20 cellular contexts compared by ENCODE assay signal in genomic region chr14:31339743-31340142, GRCh38.
DNase-seq lines count a peak whose midpoint lies in the region; ATAC-seq, FAIRE-seq and TF ChIP-seq lines count a peak whose summit lies in the region.
"Had no signal": no experiment of that assay in that cellular context is flagged by ENCODE, and none has a peak within 500 bp of the region (broad histone marks: within the 10 kb centered on the region; RNA-seq: fewer than 3 reads in every experiment).

No MANE protein-coding gene starts in this region.

- in situ Hi-C loops in HepG2 (cut with HindIII; ENCODE audit: extremely low pct_ligation_motif_present, low pct_unique_long_range_greater_than_20kb) = no loop called here

- no peak for TF ChIP-seq RAD21 in A549 (conservative IDR thresholded peaks at IDR 0.05 in 1 of 2, IDR thresholded peaks at IDR 0.05 in 1 of 2)
- no peak for TF ChIP-seq RAD21 in HepG2 (CRISPR knock-in tag; IDR thresholded peaks at IDR 0.05)

- H3K27me3 ChIP-seq in PC-3 (ENCODE audit: low read length) = no peaks in the 10 kb centered on the region
- H3K27me3 ChIP-seq in HepG2 (ENCODE audit: control insufficient read depth in 1 of 2, insufficient read depth in 2 of 2, low read length in 2 of 2) = no peaks in the 10 kb centered on the region
- H3K27me3 ChIP-seq in tibial artery = no peaks in the 10 kb centered on the region
- H3K27me3 ChIP-seq: BE2C had no signal

- H3K4me1 ChIP-seq in A549 (peaks cover 7% of the 10 kb centered on the region; the same call in 2 of the 3 replicates), PC-3 (ENCODE audit: insufficient read depth, low read length) (peaks cover 33% of the 10 kb centered on the region), HepG2 (ENCODE audit: insufficient read depth, low read length) (peaks cover 13% of the 10 kb centered on the region), tibial artery (peaks cover 0 to 12% (median 3%) of the 10 kb centered on the region in 4 donors)
- H3K4me1 ChIP-seq: BE2C had no signal

- H3K27ac ChIP-seq in A549 (no peak overlapping the region), PC-3 (ENCODE audit: low read length) (peak overlapping the region; percentile 70), HepG2 (ENCODE audit: extremely low read length, insufficient read depth, low read length) (no peak overlapping the region), tibial artery (peak overlapping the region; percentile 6 to 57)
- H3K27ac ChIP-seq: KMS-11 had no signal

- H3K36me3 ChIP-seq in PC-3 (ENCODE audit: low read depth, low read length) (no peaks in the 10 kb centered on the region; the same call in 1 of the 2 replicates), HepG2 (replicated peaks in 1 of 2; ENCODE audit: control insufficient read depth in 1 of 2, insufficient read depth in 2 of 2, low read length in 2 of 2) (peaks cover 2 to 20% of the 10 kb centered on the region in 2 experiments; a peak in 3 of 5 replicates), tibial artery (peaks cover 10 to 50% (median 13%) of the 10 kb centered on the region in 3 donors)

- H2AFZ ChIP-seq in PC-3 (ENCODE audit: low read length) (no peak overlapping the region), HepG2 (ENCODE audit: low read length) (no peak overlapping the region)

- H4K20me1 ChIP-seq in PC-3 (ENCODE audit: low read length) (no peaks in the 10 kb centered on the region), HepG2 (ENCODE audit: insufficient read depth, low read length) (no peaks in the 10 kb centered on the region)

- DNase-seq in A549 (ENCODE audit: low read depth in 1 of 2, low spot score in 1 of 2) (no peak), PC-3 (peak; percentile 35), HepG2 (ENCODE audit: low spot score) (no peak), tibial artery (no peak), cortex of kidney (lab: John Stamatoyannopoulos, UW) (no peak)
- DNase-seq: BE2C; CD8-positive, alpha-beta T cell; COR-L47; DMS153; DMS79 treated with DMSO at 0.1 percent for 48 hours; EL; GOT3; H9 had no signal

- H3K79me2 ChIP-seq in PC-3 (ENCODE audit: low read length) (no peaks in the 10 kb centered on the region), HepG2 (ENCODE audit: insufficient read depth, low read length) (no peaks in the 10 kb centered on the region)

- H3K9ac ChIP-seq in PC-3 (ENCODE audit: low read length) = no peak overlapping the region
- no peak overlapping the region for H3K9ac ChIP-seq in HepG2 (ENCODE audit: insufficient read depth, low read depth, low read length)
- H3K9ac ChIP-seq: KMS-11 had no signal

- CTCF ChIA-PET in A549 (lab: Yijun Ruan, JAX) (interaction anchor here (1.4 kb wide), 1 partner anchor 132 kb away, joined by 6 read pairs; the partner anchor contains the start of gene HECTD1), PC-3 (lab: Charles Lee) (interaction anchor here (1.7 kb wide), 1 partner anchor 132 kb away, joined by 8 read pairs; the partner anchor contains the start of gene HECTD1), HepG2 (lab: Yijun Ruan, JAX; ENCODE audit: low intra/inter-chr PET ratio, low total read pairs) (no interaction called here)

- H3K4me2 ChIP-seq in A549 = no peak overlapping the region
- H3K4me2 ChIP-seq in PC-3 (ENCODE audit: low read length) = peak overlapping the region; percentile 68
- no peak overlapping the region for H3K4me2 ChIP-seq in HepG2 (ENCODE audit: low read depth, low read length)
- H3K4me2 ChIP-seq: KMS-11 had no signal

- no peaks in the 10 kb centered on the region for H3K9me2 ChIP-seq in PC-3 (replicated peaks; ENCODE audit: low read length)

- TF ChIP-seq POLR2A in A549 (IDR thresholded peaks at IDR 0.05; ENCODE audit: low read length) (no peak), HepG2 (IDR thresholded peaks at IDR 0.05; ENCODE audit: insufficient read depth in 1 of 2, low read depth in 2 of 2, low read length in 2 of 2) (no peak)

- peak; percentile 18 for FAIRE-seq in A549 (lab: Jason Lieb, UNC)
- no peak for FAIRE-seq in HepG2 (lab: Jason Lieb, UNC)
- FAIRE-seq: A204.1, D721Med, G401.6, GM12891 had no signal

- ATAC-seq in A549 = no peak
- peak; percentile 68 for ATAC-seq in PC-3
- ATAC-seq in HepG2 = no peak
- ATAC-seq in HG03280 (IDR thresholded peaks at IDR 0.05; ENCODE audit: unreplicated experiment) = no peak
- ATAC-seq in HG03045 (IDR thresholded peaks at IDR 0.05; ENCODE audit: unreplicated experiment) = no peak
- ATAC-seq: CD8-positive, alpha-beta T cell had no signal

- H3K9me3 ChIP-seq in A549 (no peaks in the 10 kb centered on the region), PC-3 (ENCODE audit: low read length) (no peaks in the 10 kb centered on the region), HepG2 (ENCODE audit: low read length) (no peaks in the 10 kb centered on the region), tibial artery (no peaks in the 10 kb centered on the region)
- H3K9me3 ChIP-seq: BE2C had no signal

- BruUV-seq in PC-3 (replicated peaks; lab: Mats Ljungman, UMichigan) (no TSS peak), HepG2 (replicated peaks; lab: Mats Ljungman, UMichigan) (no TSS peak)

- POLR2A ChIA-PET in A549 (lab: Yijun Ruan, JAX) = no interaction called here
- POLR2A ChIA-PET in PC-3 (lab: Charles Lee; ENCODE audit: unreplicated experiment) = no interaction called here
- POLR2A ChIA-PET in HepG2 (lab: Yijun Ruan, JAX) = interaction anchor here (1.1 kb wide), 1 partner anchor 132 kb away, joined by 3 read pairs; the partner anchor contains the start of gene HECTD1

- intact Hi-C loops in PC-3 (cut with micrococcal nuclease) (loop anchor here (1.0 to 5.0 kb wide), 2 partner anchors 132 to 179 kb away; partner anchors contain the start of gene HECTD1), HepG2 (cut with micrococcal nuclease; ENCODE audit: unreplicated experiment) (no loop called here), tibial artery (cut with DNase I; ENCODE audit: low total_unique reads) (no loop called here)

- TF ChIP-seq EP300 in A549 (IDR thresholded peaks at IDR 0.05) (no peak), HepG2 (IDR thresholded peaks at IDR 0.05; ENCODE audit: low read depth in 2 of 2, low read length in 2 of 2) (no peak), HepG2 (CRISPR knock-in tag; IDR thresholded peaks at IDR 0.05; ENCODE audit: borderline replicate concordance) (no peak)

- H3K4me3 ChIP-seq in A549 (no peak overlapping the region), PC-3 (ENCODE audit: low read length) (no peak overlapping the region), HepG2 (replicated peaks in 1 of 3; ENCODE audit: insufficient read depth in 1 of 3, low read depth in 2 of 3, low read length in 3 of 3) (no peak overlapping the region), tibial artery (no peak overlapping the region)

- peaks cover 5% of the 10 kb centered on the region for H3F3A ChIP-seq in PC-3 (ENCODE audit: low read length, unreplicated experiment)

- TF ChIP-seq CTCF in A549 (IDR thresholded peaks at IDR 0.05) (no peak), PC-3 (conservative IDR thresholded peaks at IDR 0.05; ENCODE audit: low read depth, low read length) (no peak), HepG2 (CRISPR knock-in tag; IDR thresholded peaks at IDR 0.05) (no peak), tibial artery (IDR thresholded peaks at IDR 0.05) (no peak)

TF ChIP-seq in A549, 52 proteins besides CTCF, POLR2A, EP300 and RAD21:
- TF ChIP-seq FOSB (CRISPR knock-in tag; IDR thresholded peaks at IDR 0.05) = no peak
- TF ChIP-seq GATA3 (IDR thresholded peaks at IDR 0.05; ENCODE audit: borderline replicate concordance) = no peak
- TF ChIP-seq PHF8 (IDR thresholded peaks at IDR 0.05; ENCODE audit: borderline replicate concordance, low read depth) = no peak
- no peak for TF ChIP-seq USF2 (IDR thresholded peaks at IDR 0.05)
- no peak for TF ChIP-seq NR3C1 (IDR thresholded peaks at IDR 0.05)

TF ChIP-seq in HepG2, 621 proteins besides CTCF, POLR2A, EP300 and RAD21:
- TF ChIP-seq HMGA1 (CRISPR knock-in tag; conservative IDR thresholded peaks at IDR 0.05) = 0 out of 2 replicates have a peak, but pooled peaks have one; percentile 7
- TF ChIP-seq SAP130 (CRISPR knock-in tag; IDR thresholded peaks at IDR 0.05; ENCODE audit: low read depth) = 0 out of 2 replicates have a peak, but pooled peaks have one; percentile 5
- TF ChIP-seq ZNF639 (CRISPR knock-in tag; conservative IDR thresholded peaks at IDR 0.05) = no peak
- TF ChIP-seq SRSF9 (IDR thresholded peaks at IDR 0.05; ENCODE audit: borderline replicate concordance, insufficient read depth, low read depth, low read length, poor library complexity, severe bottlenecking) = no peak
- TF ChIP-seq ZNF816 (CRISPR knock-in tag; IDR thresholded peaks at IDR 0.05; ENCODE audit: borderline replicate concordance) = 0 out of 2 replicates have a peak, but pooled peaks have one; percentile 3
- no peak for TF ChIP-seq NR1H2 (CRISPR knock-in tag; IDR thresholded peaks at IDR 0.05; ENCODE audit: borderline replicate concordance, low read depth)
- no peak for TF ChIP-seq ZXDC (CRISPR knock-in tag; IDR thresholded peaks at IDR 0.05)
- 0 out of 2 replicates have a peak, but pooled peaks have one; percentile 17 for TF ChIP-seq SMAD3 (CRISPR knock-in tag; IDR thresholded peaks at IDR 0.05)

Comparison
In these comparisons a context has a peak if more than half of its experiments do, and no peak if none do; other contexts are left out.
1. H3K27ac ChIP-seq: peak in PC-3 (single experiment) and tibial artery (2 of 2); none in A549 (0 of 2) and HepG2 (single experiment).